17 cellular contexts compared by ENCODE assay signal in genomic region chr17:10268005-10268404, GRCh38.
DNase-seq lines count a peak whose midpoint lies in the region; ATAC-seq, FAIRE-seq and TF ChIP-seq lines count a peak whose summit lies in the region.
"Had no signal": no experiment of that assay in that cellular context is flagged by ENCODE, and none has a peak within 500 bp of the region (broad histone marks: within the 10 kb centered on the region; RNA-seq: fewer than 3 reads in every experiment).

No MANE protein-coding gene starts in this region.

- H3K4me3 ChIP-seq in fibroblast of mammary gland (ENCODE audit: control insufficient read depth, low read depth, low read length) (no peak overlapping the region), kidney (ENCODE audit: low read length in 2 of 2) (no peak overlapping the region), ascending aorta (no peak overlapping the region)
- H3K4me3 ChIP-seq: BLaER1, K562 had no signal

- no peaks in the 10 kb centered on the region for H3K9me3 ChIP-seq in kidney (ENCODE audit: control insufficient read depth in 1 of 2, low read length in 2 of 2)
- H3K9me3 ChIP-seq in ascending aorta, result no peaks in the 10 kb centered on the region

- DNase-seq in AG20443 (ENCODE audit: low spot score), result peak; percentile 69
- peak; percentile 37 for DNase-seq in astrocyte of the hippocampus (ENCODE audit: low read depth, low spot score)
- peak; percentile 67 for DNase-seq in fibroblast of mammary gland (ENCODE audit: low read depth)
- DNase-seq in kidney, result no peak
- DNase-seq in ascending aorta (ENCODE audit: low spot score in 2 of 2), result no peak
- no peak for DNase-seq in NCI-H187 treated with DMSO at 0.1 percent for 48 hours (lab: John Stamatoyannopoulos, UW)
- DNase-seq: CD4-positive, alpha-beta memory T cell; DMS153; DMS79; GDM1; HCEC 1CT; IMR-90 had no signal

- no peak for FAIRE-seq in kidney (lab: Jason Lieb, UNC)
- FAIRE-seq: H54, HTR-8/SVneo, K562 had no signal

- no peak for ATAC-seq in HG02981 (IDR thresholded peaks at IDR 0.05; ENCODE audit: unreplicated experiment)
- ATAC-seq: K562 had no signal

- H3K36me3 ChIP-seq in kidney (ENCODE audit: control insufficient read depth in 1 of 2, insufficient read depth in 2 of 2, low read length in 2 of 2) (no peaks in the 10 kb centered on the region), ascending aorta (no peaks in the 10 kb centered on the region)
- H3K36me3 ChIP-seq: BLaER1 had no signal

- no peaks in the 10 kb centered on the region for H3K4me1 ChIP-seq in kidney (ENCODE audit: control insufficient read depth in 1 of 2, insufficient read depth in 1 of 2, low read depth in 1 of 2, low read length in 2 of 2)
- H3K4me1 ChIP-seq in ascending aorta, result no peaks in the 10 kb centered on the region
- H3K4me1 ChIP-seq: BLaER1 had no signal

- no peak overlapping the region for H3K27ac ChIP-seq in kidney (ENCODE audit: low read depth in 2 of 2, low read length in 2 of 2)
- H3K27ac ChIP-seq in ascending aorta, result no peak overlapping the region
- H3K27ac ChIP-seq: BLaER1 had no signal

- no peaks in the 10 kb centered on the region for H3K27me3 ChIP-seq in ascending aorta
- H3K27me3 ChIP-seq: BLaER1 had no signal

- intact Hi-C loops in kidney (cut with DNase I), result no loop called here
- intact Hi-C loops in ascending aorta (cut with DNase I), result no loop called here

- no peak overlapping the region for H3K9ac ChIP-seq in kidney (ENCODE audit: low read length in 2 of 2)
- H3K9ac ChIP-seq: BLaER1 had no signal

- TF ChIP-seq CTCF in fibroblast of mammary gland (conservative IDR thresholded peaks at IDR 0.05; ENCODE audit: control insufficient read depth, insufficient read depth, low read depth, low read length) (no peak), kidney (IDR thresholded peaks at IDR 0.05; ENCODE audit: borderline replicate concordance, extremely low read depth, insufficient read depth) (no peak), ascending aorta (IDR thresholded peaks at IDR 0.05) (no peak)

Comparison
In these comparisons a context has a peak if more than half of its experiments do, and no peak if none do; other contexts are left out.
1. DNase-seq: peak in AG20443 (single experiment), astrocyte of the hippocampus (single experiment) and fibroblast of mammary gland (single experiment); none in kidney (single experiment), ascending aorta (0 of 2) and NCI-H187 treated with DMSO at 0.1 percent for 48 hours (single experiment).